In the genomic region with DNA sequence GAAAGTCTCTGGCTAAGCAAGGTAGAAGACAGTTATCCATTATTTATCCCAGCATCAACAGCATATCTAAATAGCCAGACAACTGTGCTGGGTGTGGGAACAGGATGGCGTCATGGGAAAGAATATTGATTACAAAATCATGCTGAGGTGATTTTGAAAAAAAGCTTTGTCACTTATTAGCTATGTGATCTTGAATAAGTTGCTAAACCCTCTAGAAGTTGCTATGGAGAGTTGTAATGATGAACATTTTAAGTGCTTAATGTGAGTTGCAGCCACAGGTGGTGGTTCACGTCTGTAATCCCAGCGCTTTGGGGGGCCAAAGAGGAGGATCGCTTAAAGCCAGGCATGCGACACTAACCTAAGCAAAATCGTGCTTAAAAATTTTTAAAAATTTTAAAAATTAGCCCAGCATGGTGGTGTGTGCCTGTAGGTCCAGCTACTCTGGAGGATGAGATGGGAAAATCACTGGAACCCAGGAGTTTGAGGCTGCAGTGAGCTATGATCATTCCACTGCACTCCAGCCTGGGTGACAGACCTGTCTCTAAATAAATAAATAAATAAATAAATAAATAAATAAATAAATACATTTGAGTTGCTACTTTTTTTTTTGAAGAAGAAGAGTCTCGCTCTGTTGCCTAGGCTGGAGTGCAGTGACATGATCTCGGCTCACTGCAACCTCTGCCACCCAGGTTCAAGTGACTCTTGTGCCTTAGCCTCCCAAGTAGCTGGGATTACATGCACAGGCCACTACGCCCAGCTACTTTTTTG, we compare ENCODE assay signal across 28 cellular contexts. TPM values are rescaled to one million over a fixed set of nuclear protein-coding genes. Genes with fewer than 3 reads are reported as not detected.
"Had no signal": no experiment of that assay in that cellular context is flagged by ENCODE, and none has a peak within 500 bp of the region (broad histone marks: within the 10 kb centered on the region; RNA-seq: fewer than 3 reads in every experiment).

No MANE protein-coding gene starts in this region.

- H3K9me3 Mint-ChIP-seq: activated CD8-positive, alpha-beta T cell treated with anti-CD3 and anti-CD28 coated beads for 36 hours; activated naive CD8-positive, alpha-beta T cell treated with anti-CD3 and anti-CD28 coated beads, Interleukin-2, amount 50 U/mL, for 24 hours; dendritic cell treated with granulocyte-macrophage colony-stimulating factor and Interleukin-4, amounts not matched to agents 40 ng/mL and 50 ng/mL, for 4 days; immature natural killer cell; nephron progenitor cell had no signal

- H3K27me3 ChIP-seq: brain microvascular endothelial cell, foreskin keratinocyte, sigmoid colon, spleen, upper lobe of right lung had no signal

- ATAC-seq: activated CD8-positive, alpha-beta memory T cell treated with anti-CD3 and anti-CD28 coated beads, Interleukin-2, amount 10 ng/mL, durations not matched to agents 7 days and 5 days; activated CD8-positive, alpha-beta T cell treated with anti-CD3 and anti-CD28 coated beads for 36 hours; activated naive CD8-positive, alpha-beta T cell treated with anti-CD3 and anti-CD28 coated beads, Interleukin-2, amount 50 U/mL, for 24 hours; foreskin keratinocyte; left ventricle myocardium superior; upper lobe of right lung had no signal

- H3K27ac ChIP-seq: foreskin keratinocyte, sigmoid colon, spleen, upper lobe of right lung had no signal

- H3K4me3 Mint-ChIP-seq: activated CD8-positive, alpha-beta memory T cell treated with anti-CD3 and anti-CD28 coated beads, Interleukin-2, amount 10 ng/mL, durations not matched to agents 7 days and 5 days; activated CD8-positive, alpha-beta T cell treated with anti-CD3 and anti-CD28 coated beads for 36 hours; activated naive CD8-positive, alpha-beta T cell treated with anti-CD3 and anti-CD28 coated beads, Interleukin-2, amount 50 U/mL, for 24 hours; dendritic cell treated with granulocyte-macrophage colony-stimulating factor and Interleukin-4, amounts not matched to agents 40 ng/mL and 50 ng/mL, for 4 days; immature natural killer cell; nephron progenitor cell had no signal

- H3K27ac Mint-ChIP-seq: activated CD8-positive, alpha-beta memory T cell treated with anti-CD3 and anti-CD28 coated beads, Interleukin-2, amount 10 ng/mL, durations not matched to agents 7 days and 5 days; activated CD8-positive, alpha-beta T cell treated with anti-CD3 and anti-CD28 coated beads for 36 hours; activated naive CD8-positive, alpha-beta T cell treated with anti-CD3 and anti-CD28 coated beads, Interleukin-2, amount 50 U/mL, for 24 hours; dendritic cell treated with granulocyte-macrophage colony-stimulating factor and Interleukin-4, amounts not matched to agents 40 ng/mL and 50 ng/mL, for 4 days; immature natural killer cell; nephron progenitor cell had no signal

- H3K4me1 ChIP-seq: spleen, upper lobe of right lung had no signal

- H3K9me3 ChIP-seq: sigmoid colon, spleen, upper lobe of right lung had no signal

- DNase-seq: activated CD4-positive, alpha-beta T cell treated with anti-CD3 and anti-CD28 coated beads for 48 hours; activated CD8-positive, alpha-beta memory T cell treated with anti-CD3 and anti-CD28 coated beads, Interleukin-2, amount 10 ng/mL, durations not matched to agents 7 days and 5 days; activated CD8-positive, alpha-beta T cell treated with anti-CD3 and anti-CD28 coated beads for 36 hours; activated gamma-delta T cell; activated naive CD4-positive, alpha-beta T cell treated with anti-CD3 and anti-CD28 coated beads, Interleukin-2, amount 50 U/mL, for 16 hours; activated naive CD8-positive, alpha-beta T cell treated with anti-CD3 and anti-CD28 coated beads, Interleukin-2, amount 50 U/mL, for 24 hours; activated T-cell treated with anti-CD3 and anti-CD28 coated beads for 4 hours; brain microvascular endothelial cell; caudate nucleus; effector CD4-positive, alpha-beta T cell; erythroblast; foreskin keratinocyte; immature natural killer cell; kidney glomerular epithelial cell; left ventricle myocardium superior; mammary epithelial cell; nephron progenitor cell; nucleus accumbens; posterior cingulate gyrus; retina; sigmoid colon; spleen; stimulated activated CD4-positive, alpha-beta T cell treated with anti-CD3 and anti-CD28 coated beads, Interleukin-4, amount 100 ng/mL, for 1 hour; stimulated activated naive CD4-positive, alpha-beta T cell treated with Interleukin-2 at 50 U/mL for 16 hours; upper lobe of right lung had no signal

- H3K4me3 ChIP-seq: sigmoid colon, spleen, upper lobe of right lung had no signal

- H3K4me1 Mint-ChIP-seq: immature natural killer cell had no signal

- H3K27me3 Mint-ChIP-seq: activated CD8-positive, alpha-beta memory T cell treated with anti-CD3 and anti-CD28 coated beads, Interleukin-2, amount 10 ng/mL, durations not matched to agents 7 days and 5 days; activated CD8-positive, alpha-beta T cell treated with anti-CD3 and anti-CD28 coated beads for 36 hours; activated naive CD8-positive, alpha-beta T cell treated with anti-CD3 and anti-CD28 coated beads, Interleukin-2, amount 50 U/mL, for 24 hours; dendritic cell treated with granulocyte-macrophage colony-stimulating factor and Interleukin-4, amounts not matched to agents 40 ng/mL and 50 ng/mL, for 4 days had no signal

- H3K36me3 ChIP-seq: brain microvascular endothelial cell had no signal

- FAIRE-seq: endometrium had no signal

RNA-seq across cellular contexts. Expression of a gene that starts 33.6 kb away (rescaled TPM):
- total RNA-seq: activated CD8-positive, alpha-beta T cell treated with anti-CD3 and anti-CD28 coated beads for 36 hours; T-helper 2 cell treated with Interferon-gamma antibody and Interleukin-4, amounts not matched to agents 100 ng/mL and 5 ng/mL, for 36 hours had no signal
